Comparison of ENCODE assay signal across 24 cellular contexts in genomic region chr6:141510803-141511202, GRCh38.
"Had no signal": no experiment of that assay in that cellular context is flagged by ENCODE, and none has a peak within 500 bp of the region (broad histone marks: within the 10 kb centered on the region; RNA-seq: fewer than 3 reads in every experiment).

No MANE protein-coding gene starts in this region.

- H3K4me1 Mint-ChIP-seq: mesothelial cell of epicardium, nephron, neural progenitor cell had no signal

- H3K36me3 ChIP-seq: colonic mucosa, gastroesophageal sphincter, heart left ventricle, left lung, neural progenitor cell, prostate gland, right atrium auricular region, stomach, thyroid gland had no signal

- H3K4me3 ChIP-seq: colonic mucosa, gastroesophageal sphincter, heart left ventricle, hepatocyte, left lung, mucosa of descending colon, neural progenitor cell, prostate gland, right atrium auricular region, stomach, thyroid gland had no signal

- H3K27me3 Mint-ChIP-seq: naive B cell, type B pancreatic cell had no signal

- H3K9me3 ChIP-seq: colonic mucosa, prostate gland, thyroid gland had no signal

- H3K9ac ChIP-seq: neural progenitor cell, parathyroid adenoma had no signal

- H3K4me1 ChIP-seq: colonic mucosa, foreskin keratinocyte, gastroesophageal sphincter, left lung, neural progenitor cell, parathyroid adenoma, prostate gland, right atrium auricular region, stomach, thyroid gland had no signal

- H3K27me3 ChIP-seq: colonic mucosa, foreskin keratinocyte, gastroesophageal sphincter, heart left ventricle, hepatocyte, left lung, neural progenitor cell, right atrium auricular region, stomach, thyroid gland had no signal

- H3K4me2 ChIP-seq: hepatocyte, neural progenitor cell had no signal

- H2AFZ ChIP-seq: hepatocyte, neural progenitor cell, parathyroid adenoma had no signal

- ATAC-seq: foreskin keratinocyte; gastroesophageal sphincter; heart left ventricle; left cardiac atrium; left lung; mucosa of descending colon; sciatic nerve; stimulated activated effector memory CD8-positive, alpha-beta T cell treated with anti-CD3 and anti-CD28 coated beads, Interleukin-12 subunit alpha, Interleukin-12 subunit beta, amount 100 ng/mL, for 72 hours had no signal

- H3K27ac Mint-ChIP-seq: mesothelial cell of epicardium; naive B cell; nephron; neural progenitor cell; stimulated activated effector memory CD8-positive, alpha-beta T cell treated with anti-CD3 and anti-CD28 coated beads, Interleukin-12 subunit alpha, Interleukin-12 subunit beta, amount 100 ng/mL, for 72 hours; type B pancreatic cell had no signal

- DNase-seq: colonic mucosa; foreskin keratinocyte; heart left ventricle; left cardiac atrium; left lung; mesenchymal stem cell; mucosa of descending colon; naive B cell; stimulated activated CD4-positive, alpha-beta T cell treated with anti-CD3 and anti-CD28 coated beads, Interleukin-2, amount 100 ng/mL, for 24 hours; stimulated activated CD4-positive, alpha-beta T cell treated with anti-CD3 and anti-CD28 coated beads, Interleukin-4, amount 100 ng/mL, for 24 hours; stimulated activated naive CD4-positive, alpha-beta T cell treated with Interleukin-2 at 50 U/mL for 16 hours; stomach; thyroid gland had no signal

- H3K4me3 Mint-ChIP-seq: mesothelial cell of epicardium; naive B cell; nephron; neural progenitor cell; stimulated activated effector memory CD8-positive, alpha-beta T cell treated with anti-CD3 and anti-CD28 coated beads, Interleukin-12 subunit alpha, Interleukin-12 subunit beta, amount 100 ng/mL, for 72 hours; type B pancreatic cell had no signal

- H3K27ac ChIP-seq: colonic mucosa, foreskin keratinocyte, gastroesophageal sphincter, heart left ventricle, hepatocyte, left lung, neural progenitor cell, parathyroid adenoma, prostate gland, right atrium auricular region, stomach, thyroid gland had no signal

- H3K79me2 ChIP-seq: hepatocyte, parathyroid adenoma had no signal
